In genomic region chrX:18763106-18763505, GRCh38 we compare ENCODE assay signal across 9 cellular contexts. TPM values are rescaled to one million over a fixed set of nuclear protein-coding genes. Genes with fewer than 3 reads are reported as not detected.
"Had no signal": no experiment of that assay in that cellular context is flagged by ENCODE, and none has a peak within 500 bp of the region (broad histone marks: within the 10 kb centered on the region; RNA-seq: fewer than 3 reads in every experiment).

No MANE protein-coding gene starts in this region.

RNA-seq across cellular contexts. Expression of gene PPEF1, which starts 55.7 kb away (rescaled TPM):
- total RNA-seq: dermis microvascular lymphatic vessel endothelial cell, esophagus mucosa, glomerular endothelial cell, kidney epithelial cell, left lobe of liver, mammary epithelial cell, mesenteric fat pad had no signal
- polyA plus RNA-seq: keratinocyte, liver, mammary epithelial cell had no signal
